In the genomic region with DNA sequence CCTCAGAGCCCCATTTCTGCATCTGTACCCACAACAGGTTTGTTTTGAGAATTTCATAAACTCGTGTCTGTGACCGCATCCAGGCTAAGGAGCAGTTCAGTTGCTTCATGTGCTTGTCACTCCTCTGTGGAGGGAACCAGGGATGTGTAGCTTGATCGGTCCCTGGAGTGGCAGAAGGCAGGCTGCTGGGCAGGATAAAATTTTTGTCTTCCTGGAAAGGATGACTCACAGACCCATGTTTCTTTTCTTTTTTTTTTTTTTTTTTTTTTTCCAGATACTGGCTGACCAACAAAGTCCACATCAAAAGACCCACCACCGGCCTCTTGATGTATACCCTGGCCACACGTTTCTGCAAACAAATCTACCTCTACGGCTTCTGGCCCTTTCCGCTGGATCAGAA, we compare ENCODE assay signal across 11 cellular contexts.
"Had no signal": no experiment of that assay in that cellular context is flagged by ENCODE, and none has a peak within 500 bp of the region (broad histone marks: within the 10 kb centered on the region; RNA-seq: fewer than 3 reads in every experiment).

No MANE protein-coding gene starts in this region.

- H3K36me3 ChIP-seq: esophagus muscularis mucosa, stomach, vagina had no signal

- H3K27ac Mint-ChIP-seq: activated CD4-positive, alpha-beta T cell treated with anti-CD3 and anti-CD28 coated beads for 36 hours; activated CD8-positive, alpha-beta T cell treated with anti-CD3 and anti-CD28 coated beads for 36 hours had no signal

- H3K4me1 ChIP-seq: esophagus muscularis mucosa, stomach, vagina had no signal

- H3K4me3 ChIP-seq: esophagus muscularis mucosa, stomach, vagina had no signal

- H3K9me3 ChIP-seq: esophagus muscularis mucosa, stomach, vagina had no signal

- H3K9me3 Mint-ChIP-seq: activated CD8-positive, alpha-beta T cell treated with anti-CD3 and anti-CD28 coated beads for 36 hours had no signal

- DNase-seq: activated CD4-positive, alpha-beta T cell treated with anti-CD3 and anti-CD28 coated beads for 36 hours; activated CD8-positive, alpha-beta memory T cell treated with anti-CD3 and anti-CD28 coated beads, Interleukin-2, amount 50 U/mL, for 4 hours; activated CD8-positive, alpha-beta T cell treated with anti-CD3 and anti-CD28 coated beads for 36 hours; aorta; mesendoderm; small intestine; stomach; T-helper 9 cell had no signal

- H3K4me1 Mint-ChIP-seq: activated CD4-positive, alpha-beta T cell treated with anti-CD3 and anti-CD28 coated beads for 36 hours had no signal

- H3K27me3 ChIP-seq: esophagus muscularis mucosa, stomach, vagina had no signal

- H3K27me3 Mint-ChIP-seq: activated CD4-positive, alpha-beta T cell treated with anti-CD3 and anti-CD28 coated beads for 36 hours; activated CD8-positive, alpha-beta T cell treated with anti-CD3 and anti-CD28 coated beads for 36 hours had no signal

- H3K27ac ChIP-seq: esophagus muscularis mucosa, stomach, vagina, VCaP had no signal

- H3K4me3 Mint-ChIP-seq: activated CD4-positive, alpha-beta T cell treated with anti-CD3 and anti-CD28 coated beads for 36 hours; activated CD8-positive, alpha-beta T cell treated with anti-CD3 and anti-CD28 coated beads for 36 hours had no signal
